Comparison of ENCODE assay signal across 9 cellular contexts in the genomic region with DNA sequence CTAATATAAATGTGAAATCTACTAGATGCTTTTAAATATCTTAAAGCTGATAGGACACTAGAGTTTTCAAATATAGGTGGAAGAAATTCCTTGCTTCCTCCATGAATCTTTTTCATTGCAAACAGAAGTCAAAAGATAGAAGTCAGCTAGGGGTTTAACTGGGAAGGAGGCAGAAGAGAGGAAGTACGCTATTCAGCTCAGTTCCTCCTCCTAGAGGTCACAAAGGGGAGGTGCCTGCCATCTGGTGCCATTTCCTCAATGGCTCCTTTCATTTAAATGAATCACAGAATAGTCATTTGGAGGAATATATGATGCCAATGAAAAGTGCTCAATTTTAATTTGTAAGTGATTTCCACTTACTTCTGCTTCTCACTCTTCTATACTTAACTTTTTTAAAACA. TPM values are rescaled to one million over a fixed set of nuclear protein-coding genes. Genes with fewer than 3 reads are reported as not detected.
DNase-seq lines count a peak whose midpoint lies in the region; ATAC-seq and TF ChIP-seq lines count a peak whose summit lies in the region.
"Had no signal": no experiment of that assay in that cellular context is flagged by ENCODE, and none has a peak within 500 bp of the region (broad histone marks: within the 10 kb centered on the region; RNA-seq: fewer than 3 reads in every experiment).

No MANE protein-coding gene starts in this region.

- H4K20me1 ChIP-seq in GM23248 (ENCODE audit: insufficient read depth), result no peaks in the 10 kb centered on the region

- no peak overlapping the region for H3K27ac ChIP-seq in GM23248
- no peak overlapping the region for H3K27ac ChIP-seq in effector memory CD4-positive, alpha-beta T cell (ENCODE audit: insufficient read depth, low read length, poor library complexity, severe bottlenecking)

- no peak overlapping the region for H2AFZ ChIP-seq in GM23248

- no peaks in the 10 kb centered on the region for H3K36me3 Mint-ChIP-seq in activated naive CD4-positive, alpha-beta T cell treated with anti-CD3 and anti-CD28 coated beads, Interleukin-2, amount 10 ng/mL, durations not matched to agents 7 days and 5 days
- H3K36me3 Mint-ChIP-seq in activated naive CD8-positive, alpha-beta T cell treated with anti-CD3 and anti-CD28 coated beads, Interleukin-2, amount 50 U/mL, for 24 hours (ENCODE audit: low read depth), result no peaks in the 10 kb centered on the region
- H3K36me3 Mint-ChIP-seq: activated naive CD4-positive, alpha-beta T cell treated with anti-CD3 and anti-CD28 coated beads, Interleukin-2, amount 50 U/mL, for 24 hours had no signal

- no peaks in the 10 kb centered on the region for H3K9me3 Mint-ChIP-seq in activated naive CD4-positive, alpha-beta T cell treated with anti-CD3 and anti-CD28 coated beads, Interleukin-2, amount 10 ng/mL, durations not matched to agents 7 days and 5 days
- H3K9me3 Mint-ChIP-seq in activated naive CD8-positive, alpha-beta T cell treated with anti-CD3 and anti-CD28 coated beads, Interleukin-2, amount 50 U/mL, for 24 hours, result no peaks in the 10 kb centered on the region
- H3K9me3 Mint-ChIP-seq: activated naive CD4-positive, alpha-beta T cell treated with anti-CD3 and anti-CD28 coated beads, Interleukin-2, amount 50 U/mL, for 24 hours had no signal

- H3K9me3 ChIP-seq in GM23248 (ENCODE audit: low read depth), result no peaks in the 10 kb centered on the region
- H3K9me3 ChIP-seq in effector memory CD4-positive, alpha-beta T cell (ENCODE audit: control insufficient read depth, low read length), result no peaks in the 10 kb centered on the region

- 0 out of 2 replicates have a peak, but pooled peaks cover under 1% of the 10 kb centered on the region for H3K27me3 ChIP-seq in GM23248 (replicated peaks; ENCODE audit: insufficient read depth)
- peaks cover 21% of the 10 kb centered on the region for H3K27me3 ChIP-seq in effector memory CD4-positive, alpha-beta T cell (replicated peaks; ENCODE audit: control insufficient read depth, insufficient read depth, low read length, poor library complexity, severe bottlenecking)

- TF ChIP-seq EP300 in Ishikawa (IDR thresholded peaks at IDR 0.05; ENCODE audit: borderline replicate concordance), result no peak

- H3K4me2 ChIP-seq in GM23248 (ENCODE audit: unreplicated experiment), result no peak overlapping the region

- in situ Hi-C loops in GM23248 (cut with MboI), result no loop called here

- H3K36me3 ChIP-seq in GM23248 (ENCODE audit: low read depth), result no peaks in the 10 kb centered on the region
- H3K36me3 ChIP-seq in effector memory CD4-positive, alpha-beta T cell (ENCODE audit: control insufficient read depth, insufficient read depth, low read length), result no peaks in the 10 kb centered on the region

- H3K4me1 ChIP-seq in GM23248 (ENCODE audit: insufficient read depth), result 0 out of 2 replicates have a peak, but pooled peaks cover 6% of the 10 kb centered on the region
- H3K4me1 ChIP-seq in effector memory CD4-positive, alpha-beta T cell (ENCODE audit: control insufficient read depth, insufficient read depth, low read length, poor library complexity, severe bottlenecking), result no peaks in the 10 kb centered on the region

- no peaks in the 10 kb centered on the region for H3K9me2 ChIP-seq in GM23248 (ENCODE audit: insufficient read depth)

- TF ChIP-seq RAD21 in Ishikawa (IDR thresholded peaks at IDR 0.05; ENCODE audit: low read depth), result peak; percentile 40

- H3K4me3 Mint-ChIP-seq in activated naive CD4-positive, alpha-beta T cell treated with anti-CD3 and anti-CD28 coated beads, Interleukin-2, amount 10 ng/mL, durations not matched to agents 7 days and 5 days, result no peak overlapping the region
- no peak overlapping the region for H3K4me3 Mint-ChIP-seq in activated naive CD8-positive, alpha-beta T cell treated with anti-CD3 and anti-CD28 coated beads, Interleukin-2, amount 50 U/mL, for 24 hours
- H3K4me3 Mint-ChIP-seq: activated naive CD4-positive, alpha-beta T cell treated with anti-CD3 and anti-CD28 coated beads, Interleukin-2, amount 50 U/mL, for 24 hours had no signal

- CTCF ChIA-PET in activated naive CD4-positive, alpha-beta T cell treated with anti-CD3 and anti-CD28 coated beads, Interleukin-2, amount 10 ng/mL, durations not matched to agents 7 days and 5 days (lab: Charles Lee), result interaction anchor here (1.0 to 3.1 kb wide), 7 partner anchors 9 to 461 kb away, joined by 3 to 11 read pairs (median 4); no protein-coding TSS in a partner anchor

- no peaks in the 10 kb centered on the region for H3K79me2 ChIP-seq in GM23248 (ENCODE audit: insufficient read depth)

- WGBS in GM23248 (ENCODE audit: low coverage in 1 of 2, low lambda C conversion rate in 2 of 2, missing lambda C conversion rate in 2 of 2), 2 experiments, result 85 to 90% methylated on average over 1 of the region's 1 CpG

- TF ChIP-seq CTCF in retinal pigment epithelial cell (conservative IDR thresholded peaks at IDR 0.05; ENCODE audit: low read depth, low read length), result peak; percentile 44

- no peak overlapping the region for H3K9ac ChIP-seq in GM23248

- H3K27me3 Mint-ChIP-seq in activated naive CD4-positive, alpha-beta T cell treated with anti-CD3 and anti-CD28 coated beads, Interleukin-2, amount 10 ng/mL, durations not matched to agents 7 days and 5 days, result peaks cover 12% of the 10 kb centered on the region
- H3K27me3 Mint-ChIP-seq in activated naive CD8-positive, alpha-beta T cell treated with anti-CD3 and anti-CD28 coated beads, Interleukin-2, amount 50 U/mL, for 24 hours, result peaks cover 21% of the 10 kb centered on the region

- no peak overlapping the region for H3K27ac Mint-ChIP-seq in activated naive CD4-positive, alpha-beta T cell treated with anti-CD3 and anti-CD28 coated beads, Interleukin-2, amount 10 ng/mL, durations not matched to agents 7 days and 5 days
- H3K27ac Mint-ChIP-seq in activated naive CD8-positive, alpha-beta T cell treated with anti-CD3 and anti-CD28 coated beads, Interleukin-2, amount 50 U/mL, for 24 hours, result no peak overlapping the region
- H3K27ac Mint-ChIP-seq: activated naive CD4-positive, alpha-beta T cell treated with anti-CD3 and anti-CD28 coated beads, Interleukin-2, amount 50 U/mL, for 24 hours had no signal

- H3K4me3 ChIP-seq in GM23248 (no peak overlapping the region), retinal pigment epithelial cell (ENCODE audit: low read length) (no peak overlapping the region)
- H3K4me3 ChIP-seq in effector memory CD4-positive, alpha-beta T cell (ENCODE audit: insufficient read depth, low read depth, low read length, poor library complexity, severe bottlenecking), result no peak overlapping the region

- DNase-seq in activated naive CD4-positive, alpha-beta T cell treated with anti-CD3 and anti-CD28 coated beads, Interleukin-2, amount 10 ng/mL, durations not matched to agents 7 days and 5 days, result peak; percentile 46
- no peak for DNase-seq in activated naive CD4-positive, alpha-beta T cell (lab: John Stamatoyannopoulos, UW)
- peak; percentile 10 for DNase-seq in GM23248
- DNase-seq in activated naive CD8-positive, alpha-beta T cell treated with anti-CD3 and anti-CD28 coated beads, Interleukin-2, amount 50 U/mL, for 24 hours, result peak; percentile 11
- no peak for DNase-seq in retinal pigment epithelial cell (ENCODE audit: low read depth)
- no peak for DNase-seq in NCI-H2107 treated with DMSO at 0.1 percent for 48 hours (lab: John Stamatoyannopoulos, UW; ENCODE audit: unreplicated experiment)
- no peak for DNase-seq in effector memory CD4-positive, alpha-beta T cell

- H3F3A ChIP-seq in GM23248 (ENCODE audit: insufficient read depth), result no peaks in the 10 kb centered on the region

- H3K4me1 Mint-ChIP-seq in activated naive CD4-positive, alpha-beta T cell treated with anti-CD3 and anti-CD28 coated beads, Interleukin-2, amount 10 ng/mL, durations not matched to agents 7 days and 5 days, result no peaks in the 10 kb centered on the region
- H3K4me1 Mint-ChIP-seq in activated naive CD8-positive, alpha-beta T cell treated with anti-CD3 and anti-CD28 coated beads, Interleukin-2, amount 50 U/mL, for 24 hours, result no peaks in the 10 kb centered on the region
- H3K4me1 Mint-ChIP-seq: activated naive CD4-positive, alpha-beta T cell treated with anti-CD3 and anti-CD28 coated beads, Interleukin-2, amount 50 U/mL, for 24 hours had no signal

- peak; percentile 65 for ATAC-seq in activated naive CD8-positive, alpha-beta T cell treated with anti-CD3 and anti-CD28 coated beads, Interleukin-2, amount 50 U/mL, for 24 hours

TF ChIP-seq in Ishikawa, 13 proteins besides CTCF, POLR2A, EP300 and RAD21:
- TF ChIP-seq TEAD4 (IDR thresholded peaks at IDR 0.05) (no peak), YY1 (IDR thresholded peaks at IDR 0.05; ENCODE audit: low read depth) (no peak), CEBPB (IDR thresholded peaks at IDR 0.05) (no peak), CREB1 (IDR thresholded peaks at IDR 0.05; ENCODE audit: low read depth) (no peak)

RNA-seq across cellular contexts. Expression of a gene that starts 8.5 kb away (rescaled TPM):
- 0.13 TPM in 1 of 2 replicates, not detected in the other for total RNA-seq in GM23248 (2014; rRNA removed; shearing (Covaris generic))
- 0.25 TPM in 1 of 2 replicates, not detected in the other for polyA plus RNA-seq in GM23248 (2016; fragmentation: Nextera tagmentation; extraction: Ambion mirVana)

Comparison
In these comparisons a context has a peak if more than half of its experiments do, and no peak if none do; other contexts are left out.
1. DNase-seq: peak in activated naive CD4-positive, alpha-beta T cell treated with anti-CD3 and anti-CD28 coated beads, Interleukin-2, amount 10 ng/mL, durations not matched to agents 7 days and 5 days (single experiment), GM23248 (single experiment) and activated naive CD8-positive, alpha-beta T cell treated with anti-CD3 and anti-CD28 coated beads, Interleukin-2, amount 50 U/mL, for 24 hours (single experiment); none in activated naive CD4-positive, alpha-beta T cell (0 of 4), retinal pigment epithelial cell (single experiment), NCI-H2107 treated with DMSO at 0.1 percent for 48 hours (single experiment) and effector memory CD4-positive, alpha-beta T cell (0 of 3).